ENCODE assay signal across 1 cellular context in the genomic region with DNA sequence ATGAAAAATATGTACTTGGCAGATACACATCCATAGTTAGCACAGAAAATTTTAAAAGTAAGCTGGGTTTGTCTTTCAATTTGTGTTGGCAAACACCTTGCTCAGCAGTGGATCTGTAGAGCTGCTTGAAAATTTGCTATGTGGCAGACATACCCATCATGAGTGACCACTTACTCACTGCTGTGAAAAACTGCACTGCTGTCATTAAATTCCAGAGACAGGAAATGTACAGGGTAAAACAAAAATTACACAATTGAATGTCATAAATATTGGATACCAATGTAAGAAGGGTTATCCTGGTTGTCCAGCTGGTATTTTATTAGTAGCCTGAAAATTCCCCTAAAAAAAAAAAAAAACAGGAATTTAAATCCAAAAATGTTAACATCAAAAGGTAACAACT.
TF ChIP-seq lines count a peak whose summit lies in the region.

No MANE protein-coding gene starts in this region.

TF ChIP-seq in HepG2, 621 proteins besides CTCF, POLR2A, EP300 and RAD21:
- TF ChIP-seq NBN (conservative IDR thresholded peaks at IDR 0.05): no peak
- TF ChIP-seq POGZ (CRISPR knock-in tag; IDR thresholded peaks at IDR 0.05): no peak
- TF ChIP-seq KLF16 (CRISPR knock-in tag; IDR thresholded peaks at IDR 0.05): no peak
- TF ChIP-seq TEAD2 (CRISPR knock-in tag; IDR thresholded peaks at IDR 0.05): no peak
- no peak for TF ChIP-seq AFF4 (CRISPR knock-in tag; IDR thresholded peaks at IDR 0.05)
- no peak for TF ChIP-seq BATF2 (CRISPR knock-in tag; IDR thresholded peaks at IDR 0.05)
- TF ChIP-seq, protein P1, sequence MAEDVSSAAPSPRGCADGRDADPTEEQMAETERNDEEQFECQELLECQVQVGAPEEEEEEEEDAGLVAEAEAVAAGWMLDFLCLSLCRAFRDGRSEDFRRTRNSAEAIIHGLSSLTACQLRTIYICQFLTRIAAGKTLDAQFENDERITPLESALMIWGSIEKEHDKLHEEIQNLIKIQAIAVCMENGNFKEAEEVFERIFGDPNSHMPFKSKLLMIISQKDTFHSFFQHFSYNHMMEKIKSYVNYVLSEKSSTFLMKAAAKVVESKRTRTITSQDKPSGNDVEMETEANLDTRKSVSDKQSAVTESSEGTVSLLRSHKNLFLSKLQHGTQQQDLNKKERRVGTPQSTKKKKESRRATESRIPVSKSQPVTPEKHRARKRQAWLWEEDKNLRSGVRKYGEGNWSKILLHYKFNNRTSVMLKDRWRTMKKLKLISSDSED (CRISPR knock-in tag; IDR thresholded peaks at IDR 0.05): no peak
- no peak for TF ChIP-seq REXO4 (CRISPR knock-in tag; IDR thresholded peaks at IDR 0.05; ENCODE audit: borderline replicate concordance)
- no peak for TF ChIP-seq TFDP2 (CRISPR knock-in tag; IDR thresholded peaks at IDR 0.05)
- TF ChIP-seq, protein P2, sequence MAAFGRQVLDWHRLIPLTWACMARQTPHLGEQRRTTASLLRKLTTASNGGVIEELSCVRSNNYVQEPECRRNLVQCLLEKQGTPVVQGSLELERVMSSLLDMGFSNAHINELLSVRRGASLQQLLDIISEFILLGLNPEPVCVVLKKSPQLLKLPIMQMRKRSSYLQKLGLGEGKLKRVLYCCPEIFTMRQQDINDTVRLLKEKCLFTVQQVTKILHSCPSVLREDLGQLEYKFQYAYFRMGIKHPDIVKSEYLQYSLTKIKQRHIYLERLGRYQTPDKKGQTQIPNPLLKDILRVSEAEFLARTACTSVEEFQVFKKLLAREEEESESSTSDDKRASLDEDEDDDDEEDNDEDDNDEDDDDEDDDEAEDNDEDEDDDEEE (CRISPR knock-in tag; IDR thresholded peaks at IDR 0.05): no peak
- no peak for TF ChIP-seq DRAP1 (CRISPR knock-in tag; IDR thresholded peaks at IDR 0.05)
- no peak for TF ChIP-seq NR3C1 (CRISPR knock-in tag; IDR thresholded peaks at IDR 0.05)
- TF ChIP-seq ZNF572 (CRISPR knock-in tag; IDR thresholded peaks at IDR 0.05): no peak
- TF ChIP-seq MEIS1 (CRISPR knock-in tag; IDR thresholded peaks at IDR 0.05; ENCODE audit: borderline replicate concordance): no peak
TF ChIP-seq in HepG2: peak in this region for 0.
